Comparison of ENCODE assay signal across 19 cellular contexts in genomic region chrX:123464709-123465108, GRCh38.
"Had no signal": no experiment of that assay in that cellular context is flagged by ENCODE, and none has a peak within 500 bp of the region (broad histone marks: within the 10 kb centered on the region; RNA-seq: fewer than 3 reads in every experiment).

No MANE protein-coding gene starts in this region.

- H3K9me3 ChIP-seq: colonic mucosa, heart left ventricle, neutrophil, psoas muscle, spleen, tibial artery, upper lobe of right lung had no signal

- ATAC-seq: heart left ventricle; naive thymus-derived CD4-positive, alpha-beta T cell; psoas muscle; sciatic nerve; stimulated activated memory B cell treated with anti-CD40 and anti-IgM and Interleukin-4, amounts not matched to agents 10 μg/mL and 1 μg/mL and 100 μg/mL, for 72 hours; upper lobe of right lung had no signal

- H3K4me1 ChIP-seq: colonic mucosa, heart left ventricle, psoas muscle, spleen, tibial artery, upper lobe of right lung had no signal

- DNase-seq: colonic mucosa; dermis blood vessel endothelial cell; heart left ventricle; hypothalamus; kidney glomerular epithelial cell; mammary epithelial cell; naive thymus-derived CD4-positive, alpha-beta T cell; nephron progenitor cell; psoas muscle; retina; spleen; stimulated activated CD4-positive, alpha-beta T cell treated with anti-CD3 and anti-CD28 coated beads, Interleukin-15, amount 100 ng/mL, for 24 hours; stimulated activated CD4-positive, alpha-beta T cell treated with anti-CD3 and anti-CD28 coated beads, Interleukin-1b, Interleukin-23, amount 100 ng/mL, for 48 hours; stimulated activated CD4-positive, alpha-beta T cell treated with anti-CD3 and anti-CD28 coated beads, Interleukin-4, amount 100 ng/mL, for 24 hours; tibial artery; upper lobe of right lung had no signal

- H3K27me3 ChIP-seq: colonic mucosa, heart left ventricle, neutrophil, spleen, tibial artery, upper lobe of right lung had no signal

- H3K36me3 ChIP-seq: colonic mucosa, heart left ventricle, neutrophil, spleen, tibial artery, upper lobe of right lung had no signal

- H3K4me3 ChIP-seq: colonic mucosa, heart left ventricle, psoas muscle, spleen, tibial artery, upper lobe of right lung had no signal

- H3K27ac ChIP-seq: colonic mucosa, heart left ventricle, neutrophil, psoas muscle, spleen, tibial artery, upper lobe of right lung had no signal
